ENCODE assay signal across 8 cellular contexts in the genomic region with DNA sequence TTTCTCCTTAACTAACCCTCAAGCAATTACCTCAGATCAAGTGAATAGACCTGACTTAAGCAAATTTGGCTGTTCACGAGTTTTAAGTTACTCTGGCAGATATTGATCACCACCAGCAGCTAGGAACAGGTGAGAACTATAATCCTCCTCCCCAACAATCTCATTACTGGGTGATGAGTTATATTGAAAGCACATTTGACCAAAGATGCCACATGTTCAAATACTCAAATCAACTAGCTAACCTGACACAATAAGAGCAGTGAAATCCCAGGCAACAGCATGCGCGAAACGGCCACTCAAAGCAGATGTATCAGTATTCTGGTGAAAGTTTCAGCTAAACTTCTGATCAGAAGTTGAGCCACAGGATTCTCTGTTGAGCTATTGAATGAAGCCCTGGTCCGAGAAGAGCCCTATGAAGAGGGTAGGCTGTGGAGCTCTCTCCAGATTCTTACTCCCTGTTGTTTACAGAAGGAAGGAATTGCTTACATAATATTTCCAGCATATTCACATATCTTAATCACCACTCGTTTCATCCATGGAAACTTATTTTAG. TPM values are rescaled to one million over a fixed set of nuclear protein-coding genes. Genes with fewer than 3 reads are reported as not detected.
DNase-seq lines count a peak whose midpoint lies in the region; ATAC-seq and TF ChIP-seq lines count a peak whose summit lies in the region.

No MANE protein-coding gene starts in this region.

- peak overlapping the region; percentile 32 for H3K4me2 ChIP-seq in KMS-11

- no peaks in the 10 kb centered on the region for H3K36me3 Mint-ChIP-seq in osteocyte (ENCODE audit: unreplicated experiment)

- H3K4me1 Mint-ChIP-seq in osteocyte (ENCODE audit: unreplicated experiment): peaks cover 85% of the 10 kb centered on the region

- DNase-seq in osteocyte (ENCODE audit: extremely low spot score, unreplicated experiment) (no peak), A172 (ENCODE audit: low spot score) (no peak), globus pallidus (ENCODE audit: low spot score) (no peak), ecto neural progenitor cell (ENCODE audit: low spot score) (no peak), NCI-H2171 (lab: John Stamatoyannopoulos, UW) (no peak)

- peak overlapping the region; percentile 94 for H3K27ac Mint-ChIP-seq in osteocyte (ENCODE audit: unreplicated experiment)

- no peaks in the 10 kb centered on the region for H3K27me3 Mint-ChIP-seq in osteocyte (ENCODE audit: unreplicated experiment)

- H3K4me3 ChIP-seq in KMS-11 (IDR thresholded peaks at IDR 0.05; ENCODE audit: insufficient read depth, low read depth, low read length): no peak overlapping the region

- H3K36me3 ChIP-seq in KMS-11 (ENCODE audit: insufficient read depth): no peaks in the 10 kb centered on the region

- H2AFZ ChIP-seq in KMS-11 (ENCODE audit: low read depth): peak overlapping the region; percentile 24; the same call in 1 of the 2 replicates

- H3K4me3 Mint-ChIP-seq in osteocyte (ENCODE audit: unreplicated experiment): peak overlapping the region; percentile 20

- H4K20me1 ChIP-seq in KMS-11 (ENCODE audit: insufficient read depth): no peaks in the 10 kb centered on the region

- H3K27ac ChIP-seq in KMS-11: peak overlapping the region; percentile 10; the same call in 1 of the 2 replicates

- peak; percentile 91 for ATAC-seq in GM18870 (IDR thresholded peaks at IDR 0.05; ENCODE audit: unreplicated experiment)
- ATAC-seq in GM21825 (IDR thresholded peaks at IDR 0.05; ENCODE audit: unreplicated experiment): peak; percentile 58

- H3K9ac ChIP-seq in KMS-11: no peak overlapping the region

- no peak for TF ChIP-seq CTCF in KMS-11 (conservative IDR thresholded peaks at IDR 0.05; ENCODE audit: low read depth, low read length)
- TF ChIP-seq CTCF in osteocyte (IDR thresholded peaks at IDR 0.05): no peak

- no peaks in the 10 kb centered on the region for H3K79me2 ChIP-seq in KMS-11 (ENCODE audit: insufficient read depth, low read depth)

- H3K9me3 Mint-ChIP-seq in osteocyte (ENCODE audit: unreplicated experiment): peaks cover 3% of the 10 kb centered on the region

- H3K4me1 ChIP-seq in KMS-11 (ENCODE audit: low read depth, poor library complexity, severe bottlenecking): peaks cover 76% of the 10 kb centered on the region

- no peaks in the 10 kb centered on the region for H3K27me3 ChIP-seq in KMS-11 (ENCODE audit: insufficient read depth, low read depth)

RNA-seq across cellular contexts. Expression of gene CAV1, which starts 52.6 kb away (rescaled TPM):
- 492 and 502 TPM in 2 replicates for total RNA-seq in osteocyte
- 177 and 219 TPM in 2 replicates for total RNA-seq in A172 (2014; rRNA removed; shearing (Covaris generic))
